In the genomic region with DNA sequence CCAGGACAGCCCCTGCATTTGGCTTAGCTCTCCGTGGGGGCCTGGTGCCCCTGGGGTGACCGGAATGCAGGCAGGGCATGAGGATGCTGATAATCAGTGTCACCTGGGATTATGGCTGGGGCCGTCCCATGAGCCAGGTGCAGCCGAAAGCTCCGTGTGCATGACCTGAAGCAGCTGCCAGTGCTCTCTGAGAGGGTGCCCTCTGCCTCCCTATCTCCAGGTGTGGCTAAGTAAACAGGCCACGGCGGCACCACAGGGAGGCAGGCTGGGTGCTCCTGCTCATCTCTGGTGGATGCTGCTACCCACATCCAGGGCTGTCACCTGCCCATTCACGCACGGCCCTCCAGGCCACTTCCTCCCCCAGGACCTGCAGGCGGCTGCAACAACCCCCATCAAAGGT, we compare ENCODE assay signal across 26 cellular contexts. TPM values are rescaled to one million over a fixed set of nuclear protein-coding genes. Genes with fewer than 3 reads are reported as not detected.
DNase-seq lines count a peak whose midpoint lies in the region; ATAC-seq, FAIRE-seq and TF ChIP-seq lines count a peak whose summit lies in the region.
"Had no signal": no experiment of that assay in that cellular context is flagged by ENCODE, and none has a peak within 500 bp of the region (broad histone marks: within the 10 kb centered on the region; RNA-seq: fewer than 3 reads in every experiment).

No MANE protein-coding gene starts in this region.

- H4K5ac ChIP-seq in IMR-90 (ENCODE audit: low read depth, low read length) = no peak overlapping the region

- H2BK12ac ChIP-seq in neuronal stem cell (ENCODE audit: low read length) = peak overlapping the region; percentile 82

- H4K8ac ChIP-seq in IMR-90 (ENCODE audit: low read depth in 2 of 2, low read length in 2 of 2) (no peak overlapping the region), neuronal stem cell (ENCODE audit: low read depth, low read length) (no peak overlapping the region)

- H3K27me3 ChIP-seq in IMR-90 (ENCODE audit: control insufficient read depth, insufficient read depth, low read length) (peaks cover 73% of the 10 kb centered on the region), neuronal stem cell (ENCODE audit: control insufficient read depth in 3 of 3, insufficient read depth in 3 of 3, low read depth in 1 of 3, low read length in 3 of 3) (peaks cover 14 to 76% (median 31%) of the 10 kb centered on the region in 3 experiments)

- H3K14ac ChIP-seq in IMR-90 (replicated peaks; ENCODE audit: low read depth, low read length) = no peak overlapping the region
- H3K14ac ChIP-seq in neuronal stem cell (ENCODE audit: low read length) = no peak overlapping the region

- no peak overlapping the region for H2AK9ac ChIP-seq in IMR-90 (replicated peaks; ENCODE audit: low read depth, low read length, poor library complexity)

- POLR2A ChIA-PET in IMR-90 (lab: Charles Lee; ENCODE audit: unreplicated experiment) = no interaction called here

- WGBS in IMR-90 (ENCODE audit: extremely low coverage in 2 of 2, insufficient read length in 1 of 2), 2 experiments = 60% methylated on average over 1 of the region's 10 CpGs; no CpG with 5 or more reads in 1 of the 2 experiments
- WGBS in neuronal stem cell (ENCODE audit: extremely low coverage in 2 of 2, insufficient read length in 2 of 2, insufficient replicate concordance in 1 of 2), 2 donors = no CpG with 5 or more reads among the region's 10 CpGs

- no peak for FAIRE-seq in RCC 7860 (lab: Jason Lieb, UNC)

- peaks cover 3% of the 10 kb centered on the region in 2 experiments; a peak in 2 of 4 replicates for H3K79me1 ChIP-seq in IMR-90 (ENCODE audit: low read depth in 1 of 2, low read length in 2 of 2)
- H3K79me1 ChIP-seq in neuronal stem cell (ENCODE audit: low read depth, low read length) = no peaks in the 10 kb centered on the region

- DNase-seq in NCI-H2029 (lab: John Stamatoyannopoulos, UW) (peak; percentile 11), NCI-H2029 treated with DMSO at 0.1 percent for 48 hours (lab: John Stamatoyannopoulos, UW) (no peak), IMR-90 (no peak), RPMI8226 (peak; percentile 65), neuronal stem cell (ENCODE audit: low spot score) (no peak), RCC 7860 (ENCODE audit: low spot score) (no peak), hepatic stellate cell (ENCODE audit: low spot score) (no peak)
- DNase-seq: activated CD4-positive, CD25-positive, alpha-beta regulatory T cell treated with anti-CD3 and anti-CD28 coated beads, Interleukin-2, amount 50 U/mL, for 72 hours; activated CD8-positive, alpha-beta T cell treated with anti-CD3 and anti-CD28 coated beads for 36 hours; activated naive CD4-positive, alpha-beta T cell; activated T-cell treated with anti-CD3 and anti-CD28 coated beads, Interleukin-2, amount 50 U/mL, for 1 hour; adrenal gland; BE2C; GOT3; kidney glomerular epithelial cell; mesenchymal stem cell; NCI-H1694 treated with DMSO at 0.1 percent for 48 hours; NCI-H748 treated with DMSO at 0.1 percent for 48 hours; spleen; stimulated activated CD4-positive, alpha-beta T cell treated with anti-CD3 and anti-CD28 coated beads, Interleukin-4, amount 100 ng/mL, for 24 hours; stimulated activated naive CD8-positive, alpha-beta T cell treated with anti-CD3 and anti-CD28 coated beads, Interleukin-15, Interleukin-2, amounts not matched to agents 100 U/mL and 50 U/mL, for 24 hours had no signal

- H3K27ac ChIP-seq in IMR-90 (ENCODE audit: insufficient read depth, low read length) (no peak overlapping the region), neuronal stem cell (replicated peaks; ENCODE audit: low read length) (no peak overlapping the region)
- H3K27ac ChIP-seq: adrenal gland, spleen had no signal

- no peak for TF ChIP-seq RAD21 in IMR-90 (IDR thresholded peaks at IDR 0.05; ENCODE audit: low read length)

- in situ Hi-C loops in IMR-90 (cut with MboI; ENCODE audit: low sequenced_read_pairs) = no loop called here

- dilution Hi-C loops in IMR-90 (cut with HindIII; ENCODE audit: low sequenced_read_pairs, unreplicated experiment) = no loop called here

- peaks cover 4% of the 10 kb centered on the region for H3K9me3 ChIP-seq in IMR-90 (ENCODE audit: control insufficient read depth, insufficient read depth, low read length)
- no peaks in the 10 kb centered on the region for H3K9me3 ChIP-seq in neuronal stem cell (replicated peaks in 1 of 2; ENCODE audit: control insufficient read depth in 2 of 2, insufficient read depth in 1 of 2, low read depth in 1 of 2, low read length in 2 of 2)
- H3K9me3 ChIP-seq: adrenal gland, BE2C, spleen had no signal

- intact Hi-C loops in IMR-90 (cut with micrococcal nuclease) = no loop called here

- no peak overlapping the region for H3K23ac ChIP-seq in IMR-90 (ENCODE audit: low read depth, low read length)
- no peak overlapping the region for H3K23ac ChIP-seq in neuronal stem cell (ENCODE audit: low read depth, low read length, poor library complexity)

- H2BK20ac ChIP-seq in IMR-90 (ENCODE audit: low read depth, low read length) = no peak overlapping the region

- H2BK15ac ChIP-seq in IMR-90 (ENCODE audit: low read depth, low read length) = no peak overlapping the region
- peak overlapping the region; percentile 46 for H2BK15ac ChIP-seq in neuronal stem cell (ENCODE audit: low read length)

- H3K4me2 ChIP-seq in IMR-90 (ENCODE audit: low read depth, low read length) (no peak overlapping the region), neuronal stem cell (ENCODE audit: insufficient read depth, low read length, poor library complexity, severe bottlenecking) (no peak overlapping the region)

- H3K4ac ChIP-seq in IMR-90 (ENCODE audit: low read depth, low read length) = no peak overlapping the region
- H3K4ac ChIP-seq in neuronal stem cell (ENCODE audit: low read length) = no peak overlapping the region

- TF ChIP-seq CTCF in IMR-90 (conservative IDR thresholded peaks at IDR 0.05; ENCODE audit: low read depth, low read length) = no peak

- no peak overlapping the region for H3K18ac ChIP-seq in IMR-90 (ENCODE audit: low read depth, low read length)
- peak overlapping the region; percentile 55 for H3K18ac ChIP-seq in neuronal stem cell (ENCODE audit: low read length)

- CTCF ChIA-PET in IMR-90 (lab: Yijun Ruan, JAX) = interaction anchor here (1.2 kb wide), 1 partner anchor 33 kb away, joined by 6 read pairs; no protein-coding TSS in a partner anchor

- TF ChIP-seq POLR2A in IMR-90 (IDR thresholded peaks at IDR 0.05; ENCODE audit: low read depth, low read length) = no peak

- H4K20me1 ChIP-seq in IMR-90 (ENCODE audit: insufficient read depth, low read length) = peaks cover 3% of the 10 kb centered on the region

- no peaks in the 10 kb centered on the region for H3K36me3 ChIP-seq in IMR-90 (ENCODE audit: control insufficient read depth, insufficient read depth, low read length)
- no peaks in the 10 kb centered on the region for H3K36me3 ChIP-seq in neuronal stem cell (replicated peaks in 1 of 2; ENCODE audit: control insufficient read depth in 2 of 2, insufficient read depth in 2 of 2, low read length in 2 of 2)
- H3K36me3 ChIP-seq: adrenal gland, BE2C, spleen had no signal

- no peaks in the 10 kb centered on the region for H3K9me1 ChIP-seq in IMR-90 (ENCODE audit: insufficient read depth, low read length)

- no peak overlapping the region for H2AK5ac ChIP-seq in IMR-90 (ENCODE audit: low read depth, low read length)
- peak overlapping the region; percentile 79 for H2AK5ac ChIP-seq in neuronal stem cell (ENCODE audit: low read depth, low read length)

- ATAC-seq in IMR-90 (ENCODE audit: low read depth) = no peak
- no peak for ATAC-seq in HG02885 (IDR thresholded peaks at IDR 0.05; ENCODE audit: poor library complexity, unreplicated experiment)
- ATAC-seq: activated CD8-positive, alpha-beta T cell treated with anti-CD3 and anti-CD28 coated beads for 36 hours; stimulated activated naive CD8-positive, alpha-beta T cell treated with anti-CD3 and anti-CD28 coated beads, Interleukin-15, Interleukin-2, amounts not matched to agents 100 U/mL and 50 U/mL, for 24 hours had no signal

- H2BK120ac ChIP-seq in IMR-90 (ENCODE audit: low read depth, low read length) = no peak overlapping the region
- H2BK120ac ChIP-seq in neuronal stem cell (ENCODE audit: low read depth, low read length) = no peak overlapping the region

- H3K4me3 ChIP-seq in IMR-90 (ENCODE audit: insufficient read depth, low read depth, low read length) (no peak overlapping the region), neuronal stem cell (ENCODE audit: low read length in 2 of 2) (no peak overlapping the region)
- H3K4me3 ChIP-seq: adrenal gland, spleen had no signal

- no peak overlapping the region for H3K56ac ChIP-seq in IMR-90 (ENCODE audit: extremely low read depth, insufficient read depth, low read length)

- H2AFZ ChIP-seq in IMR-90 (replicated peaks; ENCODE audit: low read length, poor library complexity) (peak overlapping the region; percentile 33), neuronal stem cell (ENCODE audit: low read length) (no peak overlapping the region)

- peaks cover 2% of the 10 kb centered on the region; the same call in 1 of the 2 replicates for H3K4me1 ChIP-seq in IMR-90 (ENCODE audit: control insufficient read depth, insufficient read depth, low read length)
- H3K4me1 ChIP-seq in neuronal stem cell (ENCODE audit: control insufficient read depth in 2 of 2, insufficient read depth in 1 of 2, low read depth in 1 of 2, low read length in 2 of 2) = peaks cover 0 to 4% of the 10 kb centered on the region in 2 donors
- H3K4me1 ChIP-seq: BE2C had no signal

- BruUV-seq in IMR-90 (replicated peaks; lab: Mats Ljungman, UMichigan) = no TSS peak

- H2BK5ac ChIP-seq in IMR-90 (ENCODE audit: low read depth, low read length, poor library complexity, severe bottlenecking) (no peak overlapping the region), neuronal stem cell (ENCODE audit: low read length) (no peak overlapping the region)

- H3K9ac ChIP-seq in IMR-90 (ENCODE audit: low read depth, low read length) (no peak overlapping the region), neuronal stem cell (ENCODE audit: low read depth, low read length, poor library complexity) (no peak overlapping the region)

- no peak overlapping the region for H4K91ac ChIP-seq in IMR-90 (ENCODE audit: insufficient read depth, low read depth, low read length)
- H4K91ac ChIP-seq in neuronal stem cell (ENCODE audit: low read depth, low read length, poor library complexity) = no peak overlapping the region

RNA-seq across cellular contexts. Expression of a gene that starts 29.8 kb away (rescaled TPM):
- total RNA-seq in IMR-90 (2012; rRNA removed) = 0.28 and 0.72 TPM in 2 replicates
- 4.2 and 4.7 TPM in 2 replicates for polyA plus RNA-seq in IMR-90 (2012; rRNA removed)
- polyA plus RNA-seq in IMR-90 (2012; cell fraction: cytosol; rRNA removed) = 2.4 and 4.6 TPM in 2 replicates
- polyA plus RNA-seq in IMR-90 (2012; cell fraction: nucleus; rRNA removed; ENCODE audit: low replicate concordance) = 12.8 and 22.4 TPM in 2 replicates
- polyA plus RNA-seq in neuronal stem cell (2013, experiment 1 of 2) = 5.8 TPM
- 6.1 TPM for polyA plus RNA-seq in neuronal stem cell (2013, experiment 2 of 2)
- total RNA-seq: OCI-LY7 had no signal

RNA-seq across cellular contexts. Expression of a gene that starts 42.8 kb away (rescaled TPM):
- total RNA-seq in IMR-90 (2012; rRNA removed) = not detected in 2 replicates
- not detected in 2 replicates for polyA plus RNA-seq in IMR-90 (2012; rRNA removed)
- polyA plus RNA-seq in IMR-90 (2012; cell fraction: cytosol; rRNA removed) = not detected in 2 replicates
- polyA plus RNA-seq in IMR-90 (2012; cell fraction: nucleus; rRNA removed; ENCODE audit: low replicate concordance) = not detected in 2 replicates
- not detected for polyA plus RNA-seq in neuronal stem cell (2013, experiment 1 of 2)
- not detected for polyA plus RNA-seq in neuronal stem cell (2013, experiment 2 of 2)
- total RNA-seq: activated CD8-positive, alpha-beta T cell treated with anti-CD3 and anti-CD28 coated beads for 36 hours; adrenal gland; fibroblast of lung; M059J; OCI-LY7; omental fat pad; spleen had no signal
- polyA plus RNA-seq: fibroblast of lung, spleen had no signal

RNA-seq across cellular contexts. Expression of a gene that starts 55.7 kb away (rescaled TPM):
- total RNA-seq in IMR-90 (2012; rRNA removed) = 21.4 and 23.7 TPM in 2 replicates
- polyA plus RNA-seq in IMR-90 (2012; rRNA removed) = 36.2 and 40.7 TPM in 2 replicates
- polyA plus RNA-seq in IMR-90 (2012; cell fraction: cytosol; rRNA removed) = 18.3 and 31.6 TPM in 2 replicates
- 48.7 and 84.0 TPM in 2 replicates for polyA plus RNA-seq in IMR-90 (2012; cell fraction: nucleus; rRNA removed; ENCODE audit: low replicate concordance)
- polyA plus RNA-seq in neuronal stem cell (2013, experiment 1 of 2) = 11.1 TPM
- 11.5 TPM for polyA plus RNA-seq in neuronal stem cell (2013, experiment 2 of 2)

RNA-seq across cellular contexts. Expression of a gene that starts 55.8 kb away (rescaled TPM):
- not detected in 2 replicates for total RNA-seq in IMR-90 (2012; rRNA removed)
- polyA plus RNA-seq in IMR-90 (2012; rRNA removed) = not detected in 2 replicates
- not detected in 2 replicates for polyA plus RNA-seq in IMR-90 (2012; cell fraction: cytosol; rRNA removed)
- not detected in 2 replicates for polyA plus RNA-seq in IMR-90 (2012; cell fraction: nucleus; rRNA removed; ENCODE audit: low replicate concordance)
- not detected for polyA plus RNA-seq in neuronal stem cell (2013, experiment 1 of 2)
- not detected for polyA plus RNA-seq in neuronal stem cell (2013, experiment 2 of 2)
- total RNA-seq: activated CD8-positive, alpha-beta T cell treated with anti-CD3 and anti-CD28 coated beads for 36 hours; adrenal gland; fibroblast of lung; M059J; OCI-LY7; omental fat pad; spleen had no signal
- polyA plus RNA-seq: adrenal gland, fibroblast of lung, spleen had no signal

Comparison
In these comparisons a context has a peak if more than half of its experiments do, and no peak if none do; other contexts are left out.
1. DNase-seq: peak in NCI-H2029 (single experiment) and RPMI8226 (single experiment); none in NCI-H2029 treated with DMSO at 0.1 percent for 48 hours (single experiment), IMR-90 (single experiment), neuronal stem cell (single experiment), RCC 7860 (single experiment) and hepatic stellate cell (single experiment).